Comparison of ENCODE assay signal across 11 cellular contexts in genomic region chr6:11710968-11711643, GRCh38.
DNase-seq lines count a peak whose midpoint lies in the region; ATAC-seq and TF ChIP-seq lines count a peak whose summit lies in the region.
"Had no signal": no experiment of that assay in that cellular context is flagged by ENCODE, and none has a peak within 500 bp of the region (broad histone marks: within the 10 kb centered on the region; RNA-seq: fewer than 3 reads in every experiment).

No MANE protein-coding gene starts in this region.

- H3K9me3 Mint-ChIP-seq in MCF 10A (ENCODE audit: unreplicated experiment): no peaks in the 10 kb centered on the region
- H3K9me3 Mint-ChIP-seq in activated naive CD4-positive, alpha-beta T cell treated with anti-CD3 and anti-CD28 coated beads for 36 hours: peaks cover 8% of the 10 kb centered on the region
- H3K9me3 Mint-ChIP-seq in naive thymus-derived CD4-positive, alpha-beta T cell: peaks cover 0 to 7% (median 0%) of the 10 kb centered on the region in 11 donors
- H3K9me3 Mint-ChIP-seq: dendritic cell treated with granulocyte-macrophage colony-stimulating factor and Interleukin-4, amounts not matched to agents 40 ng/mL and 50 ng/mL, for 4 days had no signal

- peak overlapping the region; percentile 66 for H3K27ac Mint-ChIP-seq in MCF 10A (ENCODE audit: low read depth, unreplicated experiment)
- H3K27ac Mint-ChIP-seq in activated naive CD4-positive, alpha-beta T cell treated with anti-CD3 and anti-CD28 coated beads for 36 hours: peak overlapping the region; percentile 97
- H3K27ac Mint-ChIP-seq in naive thymus-derived CD4-positive, alpha-beta T cell: peak overlapping the region; percentile 90 to 100 (median 97)
- H3K27ac Mint-ChIP-seq: dendritic cell treated with granulocyte-macrophage colony-stimulating factor and Interleukin-4, amounts not matched to agents 40 ng/mL and 50 ng/mL, for 4 days had no signal

- CTCF ChIA-PET in MCF 10A (lab: Yijun Ruan, JAX): interaction anchor here (0.6 kb wide), 1 partner anchor 155 kb away, joined by 3 read pairs; no protein-coding TSS in a partner anchor
- CTCF ChIA-PET in activated naive CD4-positive, alpha-beta T cell treated with anti-CD3 and anti-CD28 coated beads for 36 hours (lab: Charles Lee): interaction anchor here (0.6 to 2.5 kb wide), 9 partner anchors 10 to 353 kb away, joined by 3 to 16 read pairs (median 3); no protein-coding TSS in a partner anchor
- CTCF ChIA-PET in naive thymus-derived CD4-positive, alpha-beta T cell (lab: Charles Lee): interaction anchor here (0.6 to 3.5 kb wide), 8 partner anchors 9 to 523 kb away, joined by 3 to 17 read pairs (median 4); no protein-coding TSS in a partner anchor

- POLR2A ChIA-PET in MCF 10A (lab: Yijun Ruan, JAX): interaction anchor here (0.6 to 4.3 kb wide), 3 partner anchors 13 to 60 kb away, joined by 3 to 47 read pairs (median 7); no protein-coding TSS in a partner anchor
- POLR2A ChIA-PET in naive thymus-derived CD4-positive, alpha-beta T cell (lab: Charles Lee): interaction anchor here (1.1 to 10.3 kb wide), 8 partner anchors 9 to 518 kb away, joined by 3 to 126 read pairs (median 10); partner anchors contain the start of gene HIVEP1

- no peaks in the 10 kb centered on the region for H3K9me3 ChIP-seq in breast epithelium
- no peaks in the 10 kb centered on the region for H3K9me3 ChIP-seq in naive thymus-derived CD4-positive, alpha-beta T cell (ENCODE audit: control insufficient read depth in 2 of 3, low read length in 3 of 3)
- H3K9me3 ChIP-seq in tibial artery: no peaks in the 10 kb centered on the region
- no peaks in the 10 kb centered on the region for H3K9me3 ChIP-seq in tibial nerve
- H3K9me3 ChIP-seq: BLaER1 had no signal

- no peaks in the 10 kb centered on the region for H3K27me3 ChIP-seq in breast epithelium
- no peaks in the 10 kb centered on the region for H3K27me3 ChIP-seq in naive thymus-derived CD4-positive, alpha-beta T cell (ENCODE audit: control insufficient read depth in 2 of 2, insufficient read depth in 2 of 2, low read length in 2 of 2)
- H3K27me3 ChIP-seq in tibial artery: no peaks in the 10 kb centered on the region
- H3K27me3 ChIP-seq in tibial nerve: no peaks in the 10 kb centered on the region
- H3K27me3 ChIP-seq: BLaER1 had no signal

- no peak for TF ChIP-seq POLR2A in breast epithelium (IDR thresholded peaks at IDR 0.05)
- TF ChIP-seq POLR2A in tibial nerve (IDR thresholded peaks at IDR 0.05): no peak

- H3K27ac ChIP-seq in breast epithelium: no peak overlapping the region
- peak overlapping the region; percentile 67 for H3K27ac ChIP-seq in naive thymus-derived CD4-positive, alpha-beta T cell (ENCODE audit: low read depth, low read length)
- peak overlapping the region; percentile 39 to 73 for H3K27ac ChIP-seq in tibial artery
- peak overlapping the region in 2 of 4 donors; percentile 24 to 57 for H3K27ac ChIP-seq in tibial nerve
- H3K27ac ChIP-seq: BLaER1 had no signal

- no peak overlapping the region for H3K4me3 Mint-ChIP-seq in MCF 10A (ENCODE audit: unreplicated experiment)
- peak overlapping the region; percentile 57 for H3K4me3 Mint-ChIP-seq in activated naive CD4-positive, alpha-beta T cell treated with anti-CD3 and anti-CD28 coated beads for 36 hours
- peak overlapping the region; percentile 71 to 88 (median 75) for H3K4me3 Mint-ChIP-seq in naive thymus-derived CD4-positive, alpha-beta T cell
- H3K4me3 Mint-ChIP-seq: dendritic cell treated with granulocyte-macrophage colony-stimulating factor and Interleukin-4, amounts not matched to agents 40 ng/mL and 50 ng/mL, for 4 days had no signal

- DNase-seq in MCF 10A (ENCODE audit: unreplicated experiment) (no peak), breast epithelium (ENCODE audit: low spot score in 2 of 2) (no peak), tibial artery (no peak), tibial nerve (ENCODE audit: low spot score in 2 of 2) (no peak), DMS153 (lab: John Stamatoyannopoulos, UW) (no peak)
- peak; percentile 62 for DNase-seq in activated naive CD4-positive, alpha-beta T cell treated with anti-CD3 and anti-CD28 coated beads for 36 hours
- DNase-seq in naive thymus-derived CD4-positive, alpha-beta T cell: no peak
- DNase-seq: RPMI8226 had no signal

- H3K4me3 ChIP-seq in breast epithelium (no peak overlapping the region), tibial artery (peak overlapping the region in 1 of 2 donors; percentile 1), tibial nerve (peak overlapping the region in 2 of 4 donors; percentile 9 to 16)
- H3K4me3 ChIP-seq in naive thymus-derived CD4-positive, alpha-beta T cell (ENCODE audit: low read length): peak overlapping the region; percentile 13
- H3K4me3 ChIP-seq: BLaER1 had no signal

- no peak for ATAC-seq in naive thymus-derived CD4-positive, alpha-beta T cell
- no peak for ATAC-seq in HG03469 (IDR thresholded peaks at IDR 0.05; ENCODE audit: unreplicated experiment)

- TF ChIP-seq CTCF in MCF 10A (IDR thresholded peaks at IDR 0.05; ENCODE audit: unreplicated experiment): no peak
- no peak for TF ChIP-seq CTCF in breast epithelium (IDR thresholded peaks at IDR 0.05)
- TF ChIP-seq CTCF in tibial artery (IDR thresholded peaks at IDR 0.05): no peak
- no peak for TF ChIP-seq CTCF in tibial nerve (IDR thresholded peaks at IDR 0.05)

- H3K4me1 ChIP-seq in breast epithelium: no peaks in the 10 kb centered on the region
- H3K4me1 ChIP-seq in naive thymus-derived CD4-positive, alpha-beta T cell (ENCODE audit: control insufficient read depth in 2 of 2, insufficient read depth in 2 of 2, low read length in 2 of 2): peaks cover 16 to 82% of the 10 kb centered on the region in 2 donors
- peaks cover 0 to 37% (median 23%) of the 10 kb centered on the region in 4 donors for H3K4me1 ChIP-seq in tibial artery
- peaks cover 0 to 20% (median 6%) of the 10 kb centered on the region in 4 donors for H3K4me1 ChIP-seq in tibial nerve

- peaks cover 20% of the 10 kb centered on the region for H3K4me1 Mint-ChIP-seq in MCF 10A (ENCODE audit: insufficient read depth, unreplicated experiment)
- H3K4me1 Mint-ChIP-seq in activated naive CD4-positive, alpha-beta T cell treated with anti-CD3 and anti-CD28 coated beads for 36 hours (ENCODE audit: low read depth): peaks cover 79% of the 10 kb centered on the region
- peaks cover 54 to 92% (median 87%) of the 10 kb centered on the region in 7 donors for H3K4me1 Mint-ChIP-seq in naive thymus-derived CD4-positive, alpha-beta T cell

- H3K36me3 Mint-ChIP-seq in MCF 10A (ENCODE audit: insufficient read depth, unreplicated experiment): no peaks in the 10 kb centered on the region
- H3K36me3 Mint-ChIP-seq in activated naive CD4-positive, alpha-beta T cell treated with anti-CD3 and anti-CD28 coated beads for 36 hours (ENCODE audit: low read depth): peaks cover 41% of the 10 kb centered on the region
- H3K36me3 Mint-ChIP-seq in naive thymus-derived CD4-positive, alpha-beta T cell: peaks cover 0 to 25% (median 5%) of the 10 kb centered on the region in 5 donors

- BruUV-seq in MCF 10A (replicated peaks; lab: Mats Ljungman, UMichigan): no TSS peak

- intact Hi-C loops in MCF 10A (cut with micrococcal nuclease): no loop called here
- intact Hi-C loops in breast epithelium (cut with DNase I; ENCODE audit: low total_unique reads): no loop called here
- intact Hi-C loops in activated naive CD4-positive, alpha-beta T cell treated with anti-CD3 and anti-CD28 coated beads for 36 hours (cut with micrococcal nuclease): loop anchor here (1.0 to 10.0 kb wide), 8 partner anchors 56 to 1724 kb away; partner anchors contain the start of gene SMIM13
- intact Hi-C loops in naive thymus-derived CD4-positive, alpha-beta T cell (cut with micrococcal nuclease): loop anchor here (1.0 to 10.0 kb wide), 12 partner anchors 18 to 616 kb away; partner anchors contain the start of genes NEDD9 (in 1 of the 2), SMIM13 (in 1 of the 2) and TMEM170B (in 1 of the 2)
- intact Hi-C loops in tibial artery (cut with DNase I; ENCODE audit: low total_unique reads): loop anchor here (5.0 kb wide), 1 partner anchor 101 kb away; no protein-coding TSS in a partner anchor

- H3K36me3 ChIP-seq in breast epithelium: no peaks in the 10 kb centered on the region
- peaks cover 0 to 4% (median 1%) of the 10 kb centered on the region in 3 experiments for H3K36me3 ChIP-seq in naive thymus-derived CD4-positive, alpha-beta T cell (ENCODE audit: control insufficient read depth in 2 of 3, insufficient read depth in 3 of 3, low read length in 3 of 3)
- no peaks in the 10 kb centered on the region for H3K36me3 ChIP-seq in tibial artery
- no peaks in the 10 kb centered on the region for H3K36me3 ChIP-seq in tibial nerve
- H3K36me3 ChIP-seq: BLaER1 had no signal

- WGBS in tibial nerve, 2 donors: 30 to 34% methylated on average over 15 of the region's 15 CpGs

- TF ChIP-seq EP300 in tibial nerve (IDR thresholded peaks at IDR 0.05): no peak

- H3K27me3 Mint-ChIP-seq in MCF 10A (ENCODE audit: insufficient read depth, unreplicated experiment): no peaks in the 10 kb centered on the region
- H3K27me3 Mint-ChIP-seq in activated naive CD4-positive, alpha-beta T cell treated with anti-CD3 and anti-CD28 coated beads for 36 hours (ENCODE audit: low read depth): no peaks in the 10 kb centered on the region
- no peaks in the 10 kb centered on the region for H3K27me3 Mint-ChIP-seq in naive thymus-derived CD4-positive, alpha-beta T cell

Comparison
In these comparisons a context has a peak if more than half of its experiments do, and no peak if none do; other contexts are left out.
1. H3K27ac ChIP-seq: peak in naive thymus-derived CD4-positive, alpha-beta T cell (single experiment) and tibial artery (2 of 2); none in breast epithelium (0 of 2).
2. intact Hi-C loops: an anchor here in activated naive CD4-positive, alpha-beta T cell treated with anti-CD3 and anti-CD28 coated beads for 36 hours (1.0 to 10.0 kb wide), naive thymus-derived CD4-positive, alpha-beta T cell (1.0 to 10.0 kb wide) and tibial artery (5.0 kb wide); none called in MCF 10A and breast epithelium.
3. Peak in every context shown above with its lines, with median percentiles within 50 percentile points of each other: H3K27ac Mint-ChIP-seq.